Comparison of ENCODE assay signal across 1 cellular context in the genomic region with DNA sequence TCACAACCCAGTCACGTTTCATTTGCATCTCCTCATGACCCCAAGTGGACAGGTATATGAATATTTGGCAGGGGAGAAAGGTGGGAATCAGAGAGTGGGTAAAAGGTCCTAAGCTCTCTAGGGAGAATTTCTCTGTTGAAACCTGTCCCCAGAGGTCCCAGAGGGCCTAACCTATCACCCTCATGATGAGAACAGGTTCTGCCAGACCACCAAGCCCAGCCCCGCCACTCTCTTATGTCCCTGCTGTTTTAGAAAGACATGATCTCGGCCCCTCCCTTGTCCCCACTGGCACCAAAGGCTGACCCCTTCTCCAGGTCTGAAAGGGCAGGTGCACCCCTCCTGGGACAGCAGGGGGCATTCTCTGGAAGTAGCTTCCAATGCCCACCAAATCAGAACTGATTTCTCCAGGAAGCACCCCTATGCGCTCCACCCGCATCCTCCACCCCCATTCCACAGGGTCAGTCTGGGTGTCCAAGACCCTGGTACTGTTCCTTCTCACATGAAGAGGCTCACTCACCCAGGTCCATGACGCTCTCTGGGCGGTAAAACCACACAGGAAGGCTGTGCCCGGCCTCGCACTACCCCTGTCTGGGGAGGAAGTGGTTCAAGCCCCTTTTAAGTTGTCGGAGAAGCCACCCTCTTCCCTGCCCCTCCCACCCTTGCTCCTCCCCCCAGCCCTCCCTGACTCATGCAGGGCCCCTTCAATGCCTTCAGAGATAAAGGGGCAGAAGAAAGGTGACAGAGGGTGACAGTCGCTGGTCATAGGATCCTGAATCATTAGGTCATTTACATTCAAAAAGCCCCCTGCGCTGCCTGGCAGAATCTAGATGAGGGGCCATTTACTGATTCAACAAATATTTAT.
TF ChIP-seq lines count a peak whose summit lies in the region.

A gene with protein sequence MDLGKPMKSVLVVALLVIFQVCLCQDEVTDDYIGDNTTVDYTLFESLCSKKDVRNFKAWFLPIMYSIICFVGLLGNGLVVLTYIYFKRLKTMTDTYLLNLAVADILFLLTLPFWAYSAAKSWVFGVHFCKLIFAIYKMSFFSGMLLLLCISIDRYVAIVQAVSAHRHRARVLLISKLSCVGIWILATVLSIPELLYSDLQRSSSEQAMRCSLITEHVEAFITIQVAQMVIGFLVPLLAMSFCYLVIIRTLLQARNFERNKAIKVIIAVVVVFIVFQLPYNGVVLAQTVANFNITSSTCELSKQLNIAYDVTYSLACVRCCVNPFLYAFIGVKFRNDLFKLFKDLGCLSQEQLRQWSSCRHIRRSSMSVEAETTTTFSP (minus strand): TSS at position 590 of the 862 bp plus-strand sequence. CDS start 63 bp downstream, at position 527.

TF ChIP-seq in GM12878, 131 proteins besides CTCF, POLR2A, EP300 and RAD21 (continued from another document and continues in another):
- no peak for TF ChIP-seq E4F1 (IDR thresholded peaks at IDR 0.05; ENCODE audit: borderline replicate concordance, partially characterized antibody)
- TF ChIP-seq NBN (IDR thresholded peaks at IDR 0.05), result peak; percentile 83
- peak; percentile 63 for TF ChIP-seq SP1 (IDR thresholded peaks at IDR 0.05; ENCODE audit: low read depth, low read length)
- peak; percentile 88 for TF ChIP-seq ZSCAN29 (IDR thresholded peaks at IDR 0.05)
- TF ChIP-seq CHD1 (IDR thresholded peaks at IDR 0.05; ENCODE audit: low read depth, low read length), result peak; percentile 92
- peak; percentile 95 for TF ChIP-seq CBFB (IDR thresholded peaks at IDR 0.05; ENCODE audit: low read depth)
- no peak for TF ChIP-seq BCL3 (IDR thresholded peaks at IDR 0.05; ENCODE audit: borderline replicate concordance, insufficient read depth, low read depth, low read length, poor library complexity, severe bottlenecking)
- TF ChIP-seq WRNIP1 (IDR thresholded peaks at IDR 0.05; ENCODE audit: borderline replicate concordance, low read depth, low read length), result no peak; the same call in 1 of the 2 replicates
- TF ChIP-seq ATF7 (IDR thresholded peaks at IDR 0.05; ENCODE audit: low read depth), result peak; percentile 60
- TF ChIP-seq RCOR1 (conservative IDR thresholded peaks at IDR 0.05; ENCODE audit: low read depth, low read length), result peak; percentile 89; the same call in 1 of the 2 replicates
- TF ChIP-seq KDM1A (IDR thresholded peaks at IDR 0.05; ENCODE audit: borderline replicate concordance), result no peak
- TF ChIP-seq, protein P1, sequence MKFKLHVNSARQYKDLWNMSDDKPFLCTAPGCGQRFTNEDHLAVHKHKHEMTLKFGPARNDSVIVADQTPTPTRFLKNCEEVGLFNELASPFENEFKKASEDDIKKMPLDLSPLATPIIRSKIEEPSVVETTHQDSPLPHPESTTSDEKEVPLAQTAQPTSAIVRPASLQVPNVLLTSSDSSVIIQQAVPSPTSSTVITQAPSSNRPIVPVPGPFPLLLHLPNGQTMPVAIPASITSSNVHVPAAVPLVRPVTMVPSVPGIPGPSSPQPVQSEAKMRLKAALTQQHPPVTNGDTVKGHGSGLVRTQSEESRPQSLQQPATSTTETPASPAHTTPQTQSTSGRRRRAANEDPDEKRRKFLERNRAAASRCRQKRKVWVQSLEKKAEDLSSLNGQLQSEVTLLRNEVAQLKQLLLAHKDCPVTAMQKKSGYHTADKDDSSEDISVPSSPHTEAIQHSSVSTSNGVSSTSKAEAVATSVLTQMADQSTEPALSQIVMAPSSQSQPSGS (IDR thresholded peaks at IDR 0.05; ENCODE audit: low read length), result peak; percentile 6; the same call in 1 of the 2 replicates
- TF ChIP-seq EGR1 (IDR thresholded peaks at IDR 0.05; ENCODE audit: borderline replicate concordance in 1 of 2, low read depth in 2 of 2, low read length in 2 of 2), result peak in 1 of 2 experiments; percentile 55; a peak in 1 of 3 replicates
- no peak for TF ChIP-seq NRF1 (conservative IDR thresholded peaks at IDR 0.05; ENCODE audit: low read depth, low read length)
- 0 out of 2 replicates have a peak, but pooled peaks have one; percentile 68 for TF ChIP-seq BCLAF1 (IDR thresholded peaks at IDR 0.05)
- TF ChIP-seq, protein P2, sequence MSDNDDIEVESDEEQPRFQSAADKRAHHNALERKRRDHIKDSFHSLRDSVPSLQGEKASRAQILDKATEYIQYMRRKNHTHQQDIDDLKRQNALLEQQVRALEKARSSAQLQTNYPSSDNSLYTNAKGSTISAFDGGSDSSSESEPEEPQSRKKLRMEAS (IDR thresholded peaks at IDR 0.05; ENCODE audit: low read depth, low read length), result 0 out of 2 replicates have a peak, but pooled peaks have one; percentile 56
- TF ChIP-seq STAT1 (conservative IDR thresholded peaks at IDR 0.05), result no peak
- no peak for TF ChIP-seq SUZ12 (IDR thresholded peaks at IDR 0.05; ENCODE audit: unreplicated experiment)
- no peak for TF ChIP-seq SREBF1 (IDR thresholded peaks at IDR 0.05; ENCODE audit: low read length)
- TF ChIP-seq MYB (IDR thresholded peaks at IDR 0.05; ENCODE audit: borderline replicate concordance, low read depth, low read length), result 0 out of 2 replicates have a peak, but pooled peaks have one; percentile 49
- no peak for TF ChIP-seq CBX5 (IDR thresholded peaks at IDR 0.05; ENCODE audit: low read depth)
- peak; percentile 73; the same call in 1 of the 2 replicates for TF ChIP-seq CREM (IDR thresholded peaks at IDR 0.05; ENCODE audit: low read depth)
- peak; percentile 63; the same call in 1 of the 2 replicates for TF ChIP-seq RB1 (IDR thresholded peaks at IDR 0.05; ENCODE audit: borderline replicate concordance)
- TF ChIP-seq, protein P3, sequence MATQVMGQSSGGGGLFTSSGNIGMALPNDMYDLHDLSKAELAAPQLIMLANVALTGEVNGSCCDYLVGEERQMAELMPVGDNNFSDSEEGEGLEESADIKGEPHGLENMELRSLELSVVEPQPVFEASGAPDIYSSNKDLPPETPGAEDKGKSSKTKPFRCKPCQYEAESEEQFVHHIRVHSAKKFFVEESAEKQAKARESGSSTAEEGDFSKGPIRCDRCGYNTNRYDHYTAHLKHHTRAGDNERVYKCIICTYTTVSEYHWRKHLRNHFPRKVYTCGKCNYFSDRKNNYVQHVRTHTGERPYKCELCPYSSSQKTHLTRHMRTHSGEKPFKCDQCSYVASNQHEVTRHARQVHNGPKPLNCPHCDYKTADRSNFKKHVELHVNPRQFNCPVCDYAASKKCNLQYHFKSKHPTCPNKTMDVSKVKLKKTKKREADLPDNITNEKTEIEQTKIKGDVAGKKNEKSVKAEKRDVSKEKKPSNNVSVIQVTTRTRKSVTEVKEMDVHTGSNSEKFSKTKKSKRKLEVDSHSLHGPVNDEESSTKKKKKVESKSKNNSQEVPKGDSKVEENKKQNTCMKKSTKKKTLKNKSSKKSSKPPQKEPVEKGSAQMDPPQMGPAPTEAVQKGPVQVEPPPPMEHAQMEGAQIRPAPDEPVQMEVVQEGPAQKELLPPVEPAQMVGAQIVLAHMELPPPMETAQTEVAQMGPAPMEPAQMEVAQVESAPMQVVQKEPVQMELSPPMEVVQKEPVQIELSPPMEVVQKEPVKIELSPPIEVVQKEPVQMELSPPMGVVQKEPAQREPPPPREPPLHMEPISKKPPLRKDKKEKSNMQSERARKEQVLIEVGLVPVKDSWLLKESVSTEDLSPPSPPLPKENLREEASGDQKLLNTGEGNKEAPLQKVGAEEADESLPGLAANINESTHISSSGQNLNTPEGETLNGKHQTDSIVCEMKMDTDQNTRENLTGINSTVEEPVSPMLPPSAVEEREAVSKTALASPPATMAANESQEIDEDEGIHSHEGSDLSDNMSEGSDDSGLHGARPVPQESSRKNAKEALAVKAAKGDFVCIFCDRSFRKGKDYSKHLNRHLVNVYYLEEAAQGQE (IDR thresholded peaks at IDR 0.05; ENCODE audit: low read depth, low read length), result no peak
- peak; percentile 51; the same call in 1 of the 2 replicates for TF ChIP-seq HCFC1 (IDR thresholded peaks at IDR 0.05; ENCODE audit: low read length)
- TF ChIP-seq POLR2AphosphoS2 (IDR thresholded peaks at IDR 0.05; ENCODE audit: low read depth, low read length), result peak; percentile 99
- peak; percentile 85 for TF ChIP-seq RUNX3 (IDR thresholded peaks at IDR 0.05; ENCODE audit: low read length)
- no peak for TF ChIP-seq MEF2A (IDR thresholded peaks at IDR 0.05; ENCODE audit: insufficient read depth, low read depth, low read length)
- peak; percentile 48 to 78 for TF ChIP-seq IKZF2 (IDR thresholded peaks at IDR 0.05)
- peak; percentile 42; the same call in 1 of the 2 replicates for TF ChIP-seq DPF2 (IDR thresholded peaks at IDR 0.05)
- peak; percentile 95 for TF ChIP-seq PML (IDR thresholded peaks at IDR 0.05; ENCODE audit: low read length)
- TF ChIP-seq ZNF592 (IDR thresholded peaks at IDR 0.05), result 0 out of 2 replicates have a peak, but pooled peaks have one; percentile 37
- peak; percentile 78 for TF ChIP-seq GATAD2B (conservative IDR thresholded peaks at IDR 0.05; ENCODE audit: low read depth)
- peak; percentile 81; the same call in 1 of the 2 replicates for TF ChIP-seq STAT3 (IDR thresholded peaks at IDR 0.05; ENCODE audit: low read depth, low read length)
- TF ChIP-seq CHD2 (IDR thresholded peaks at IDR 0.05; ENCODE audit: borderline replicate concordance, low read depth, low read length), result peak; percentile 84; the same call in 1 of the 2 replicates
